Comparison of ENCODE assay signal across 8 cellular contexts in the genomic region with DNA sequence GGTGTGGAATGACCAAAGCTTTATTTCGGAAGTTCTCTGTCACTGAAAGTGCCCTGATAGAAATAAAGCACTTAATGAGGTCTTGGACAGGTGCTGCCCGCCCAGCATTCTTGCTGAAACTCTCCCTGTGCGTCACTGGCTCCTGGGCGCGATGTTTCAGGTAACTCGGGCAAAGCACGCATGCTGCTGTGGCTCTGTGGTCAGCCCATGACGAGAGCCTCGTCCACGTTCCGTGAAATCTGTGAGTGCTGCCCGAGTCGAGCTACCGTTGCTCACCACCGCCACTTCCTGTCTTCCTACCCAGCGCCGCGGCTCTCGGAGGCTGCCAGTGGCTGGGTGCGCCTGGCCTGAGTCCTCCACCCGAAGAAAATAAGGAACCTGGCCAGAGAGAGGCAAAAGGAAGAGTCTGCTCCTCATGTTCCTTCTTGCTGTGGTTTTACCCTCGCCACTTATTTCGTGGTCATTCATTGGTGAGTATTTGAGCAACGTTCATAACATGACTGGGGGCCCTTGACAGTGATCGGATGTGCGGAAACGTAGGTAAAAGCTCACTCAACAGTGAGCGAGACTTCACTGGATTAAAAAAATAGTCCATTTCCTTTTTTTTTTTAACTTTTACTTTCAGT.
A peak's percentile ranks its signal among the peaks of the same experiment; 100 is the strongest.
DNase-seq lines count a peak whose midpoint lies in the region; ATAC-seq, FAIRE-seq and TF ChIP-seq lines count a peak whose summit lies in the region.

No MANE protein-coding gene starts in this region.

- peak in 1 of 4 donors; percentile 73 for TF ChIP-seq POLR2A in upper lobe of left lung (IDR thresholded peaks at IDR 0.05)

- no peak for FAIRE-seq in pancreas (lab: Jason Lieb, UNC)

- intact Hi-C loops in pancreas (cut with DNase I) = no loop called here

- H3K36me3 Mint-ChIP-seq in nephron progenitor cell (ENCODE audit: low read depth) = no peaks in the 10 kb centered on the region

- WGBS in pancreas, 2 donors = 84 to 86% methylated on average over 28 of the region's 28 CpGs
- 66% methylated on average over 27 to 28 of the region's 28 CpGs for WGBS in upper lobe of left lung, 2 donors

- H3K9me3 ChIP-seq in pancreas (no peaks in the 10 kb centered on the region), upper lobe of left lung (no peaks in the 10 kb centered on the region), WERI-Rb-1 (ENCODE audit: severe bottlenecking) (no peaks in the 10 kb centered on the region)

- H3K27ac ChIP-seq in pancreas = peak overlapping the region in 2 of 4 donors; percentile 11 to 17
- H3K27ac ChIP-seq in upper lobe of left lung = peak overlapping the region; percentile 72 to 87 (median 74)
- no peak overlapping the region for H3K27ac ChIP-seq in WERI-Rb-1

- H3K4me1 ChIP-seq in pancreas (peaks cover 0 to 5% (median 0%) of the 10 kb centered on the region in 3 donors), upper lobe of left lung (peaks cover 12 to 22% (median 16%) of the 10 kb centered on the region in 4 donors)

- no peaks in the 10 kb centered on the region for H3K27me3 ChIP-seq in pancreas
- no peaks in the 10 kb centered on the region for H3K27me3 ChIP-seq in upper lobe of left lung
- no peaks in the 10 kb centered on the region for H3K27me3 ChIP-seq in WERI-Rb-1 (ENCODE audit: insufficient read depth, low read depth, severe bottlenecking)

- no peaks in the 10 kb centered on the region for H3K36me3 ChIP-seq in pancreas
- H3K36me3 ChIP-seq in upper lobe of left lung = no peaks in the 10 kb centered on the region
- no peaks in the 10 kb centered on the region for H3K36me3 ChIP-seq in WERI-Rb-1

- no peaks in the 10 kb centered on the region for H3K9me3 Mint-ChIP-seq in nephron progenitor cell

- peaks cover 5% of the 10 kb centered on the region for H3K4me1 Mint-ChIP-seq in nephron progenitor cell

- peaks cover 9% of the 10 kb centered on the region for H3K27me3 Mint-ChIP-seq in nephron progenitor cell (ENCODE audit: low read depth, poor library complexity)

- peak in 3 of 4 donors; percentile 48 to 75 (median 72) for TF ChIP-seq EP300 in upper lobe of left lung (IDR thresholded peaks at IDR 0.05)

- H3K4me3 ChIP-seq in pancreas = no peak overlapping the region
- peak overlapping the region in 2 of 4 donors; percentile 3 to 24 for H3K4me3 ChIP-seq in upper lobe of left lung
- H3K4me3 ChIP-seq in WERI-Rb-1 (ENCODE audit: low read depth, low read length) = no peak overlapping the region

- ATAC-seq in GM18909 (IDR thresholded peaks at IDR 0.05; ENCODE audit: poor library complexity, unreplicated experiment) = peak; percentile 86
- ATAC-seq in HG03103 (IDR thresholded peaks at IDR 0.05; ENCODE audit: low read depth, unreplicated experiment) = peak; percentile 59
- peak in 3 of 4 donors; percentile 42 to 76 (median 66) for ATAC-seq in pancreas
- ATAC-seq in upper lobe of left lung (ENCODE audit: low FRiP score in 2 of 2) = peak; percentile 86 to 91

- no peak overlapping the region for H3K27ac Mint-ChIP-seq in nephron progenitor cell

- peak; percentile 66 for DNase-seq in T-helper 9 cell
- DNase-seq in anterior cingulate cortex (lab: John Stamatoyannopoulos, UW) = peak in 44 of 58 donors; percentile 1 to 65 (median 18)
- DNase-seq in pancreas = peak in 3 of 6 donors; percentile 4 to 63 (median 54)
- peak; percentile 90 to 91 for DNase-seq in upper lobe of left lung
- DNase-seq in WERI-Rb-1 = no peak
- DNase-seq in nephron progenitor cell = no peak

- H3K4me3 Mint-ChIP-seq in nephron progenitor cell = no peak overlapping the region

- TF ChIP-seq CTCF in pancreas (IDR thresholded peaks at IDR 0.05) = no peak
- peak in 2 of 6 experiments; percentile 6 to 11 for TF ChIP-seq CTCF in upper lobe of left lung (IDR thresholded peaks at IDR 0.05)
- no peak for TF ChIP-seq CTCF in WERI-Rb-1 (IDR thresholded peaks at IDR 0.05; ENCODE audit: low read depth, low read length)
- no peak for TF ChIP-seq CTCF in nephron progenitor cell (IDR thresholded peaks at IDR 0.05)

Comparison
In these comparisons a context has a peak if more than half of its experiments do, and no peak if none do; other contexts are left out.
1. DNase-seq: peak in T-helper 9 cell (single experiment), anterior cingulate cortex (44 of 58) and upper lobe of left lung (2 of 2); none in WERI-Rb-1 (single experiment) and nephron progenitor cell (single experiment).
2. Peak in every context shown above with its lines, with median percentiles within 50 percentile points of each other: ATAC-seq.